1 cellular context compared by ENCODE assay signal in genomic region chr1:32627596-32628162, GRCh38.
TF ChIP-seq lines count a peak whose summit lies in the region.

No MANE protein-coding gene starts in this region.

TF ChIP-seq in GM12878, 131 proteins besides CTCF, POLR2A, EP300 and RAD21 (continued from another document):
- TF ChIP-seq ATF2 (IDR thresholded peaks at IDR 0.05; ENCODE audit: low read length) (0 out of 2 replicates have a peak, but pooled peaks have one; percentile 48), DPF2 (IDR thresholded peaks at IDR 0.05) (0 out of 2 replicates have a peak, but pooled peaks have one; percentile 57), ELK1 (IDR thresholded peaks at IDR 0.05; ENCODE audit: low read depth, low read length) (0 out of 2 replicates have a peak, but pooled peaks have one; percentile 44)
